ENCODE assay signal across 20 cellular contexts in the genomic region with DNA sequence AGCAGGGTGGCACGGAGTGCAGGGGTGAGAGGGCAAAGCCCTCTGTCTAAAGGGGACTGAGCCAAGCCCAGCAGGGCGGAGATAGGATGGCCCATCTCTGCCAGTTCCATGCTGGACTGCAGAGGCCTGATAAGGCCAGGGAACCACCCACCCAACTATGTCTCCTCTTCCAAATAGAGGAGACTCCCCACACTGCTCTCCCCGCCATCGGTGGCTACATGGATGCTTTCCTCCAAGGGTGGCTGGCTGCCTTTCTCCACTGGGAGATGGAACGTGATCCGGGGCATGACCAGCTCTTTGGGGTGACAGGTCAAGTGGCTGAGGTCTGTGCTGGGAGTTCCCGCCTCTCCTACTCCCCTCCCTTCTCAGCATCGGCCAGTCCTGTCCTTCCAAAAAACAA.
"Had no signal": no experiment of that assay in that cellular context is flagged by ENCODE, and none has a peak within 500 bp of the region (broad histone marks: within the 10 kb centered on the region; RNA-seq: fewer than 3 reads in every experiment).

No MANE protein-coding gene starts in this region.

- H3K27ac Mint-ChIP-seq: activated B cell treated with CpG ODN at 0.5 μM for 24 hours; activated CD8-positive, alpha-beta memory T cell treated with anti-CD3 and anti-CD28 coated beads, Interleukin-2, amount 10 ng/mL, durations not matched to agents 7 days and 5 days; activated CD8-positive, alpha-beta T cell treated with anti-CD3 and anti-CD28 coated beads, Interleukin-2, amount 10 ng/mL, durations not matched to agents 7 days and 5 days; activated naive CD8-positive, alpha-beta T cell; activated T-cell treated with anti-CD3 and anti-CD28 coated beads, Interleukin-2, amount 50 U/mL, for 72 hours had no signal

- H3K36me3 ChIP-seq: brain microvascular endothelial cell, esophagus muscularis mucosa, heart right ventricle, left lung, lower lobe of right lung, spleen, transverse colon had no signal

- H3K4me3 ChIP-seq: coronary artery, esophagus muscularis mucosa, heart right ventricle, left lung, lower lobe of right lung, spleen, testis, transverse colon had no signal

- H3K4me3 Mint-ChIP-seq: activated B cell treated with CpG ODN at 0.5 μM for 24 hours; activated CD8-positive, alpha-beta memory T cell treated with anti-CD3 and anti-CD28 coated beads, Interleukin-2, amount 10 ng/mL, durations not matched to agents 7 days and 5 days; activated CD8-positive, alpha-beta T cell treated with anti-CD3 and anti-CD28 coated beads, Interleukin-2, amount 10 ng/mL, durations not matched to agents 7 days and 5 days; activated naive CD8-positive, alpha-beta T cell; activated T-cell treated with anti-CD3 and anti-CD28 coated beads, Interleukin-2, amount 50 U/mL, for 72 hours had no signal

- DNase-seq: activated B cell treated with CpG ODN at 0.5 μM for 24 hours; activated CD8-positive, alpha-beta memory T cell treated with anti-CD3 and anti-CD28 coated beads, Interleukin-2, amount 10 ng/mL, durations not matched to agents 7 days and 5 days; activated CD8-positive, alpha-beta T cell treated with anti-CD3 and anti-CD28 coated beads, Interleukin-2, amount 10 ng/mL, durations not matched to agents 7 days and 5 days; activated effector memory CD4-positive, alpha-beta T cell treated with Interleukin-2 at 50 U/mL for 16 hours; activated naive CD4-positive, alpha-beta T cell treated with Interleukin-2 at 50 U/mL for 16 hours; activated T-cell treated with anti-CD3 and anti-CD28 coated beads, Interleukin-2, amount 50 U/mL, for 72 hours; brain microvascular endothelial cell; foreskin keratinocyte; heart right ventricle; left lung; lower lobe of right lung; mesendoderm; right cardiac atrium; spleen; stimulated activated naive CD8-positive, alpha-beta T cell treated with anti-CD3 and anti-CD28 coated beads, Interleukin-15, Interleukin-2, amounts not matched to agents 100 U/mL and 50 U/mL, for 24 hours; testis; transverse colon had no signal

- H3K36me3 Mint-ChIP-seq: activated CD8-positive, alpha-beta memory T cell treated with anti-CD3 and anti-CD28 coated beads, Interleukin-2, amount 10 ng/mL, durations not matched to agents 7 days and 5 days; activated naive CD8-positive, alpha-beta T cell had no signal

- H3K27ac ChIP-seq: brain microvascular endothelial cell, coronary artery, esophagus muscularis mucosa, foreskin keratinocyte, heart right ventricle, left lung, lower lobe of right lung, spleen, testis, transverse colon had no signal

- ATAC-seq: activated CD8-positive, alpha-beta memory T cell treated with anti-CD3 and anti-CD28 coated beads, Interleukin-2, amount 10 ng/mL, durations not matched to agents 7 days and 5 days; activated CD8-positive, alpha-beta T cell treated with anti-CD3 and anti-CD28 coated beads, Interleukin-2, amount 10 ng/mL, durations not matched to agents 7 days and 5 days; foreskin keratinocyte; left lung; lower lobe of right lung; right cardiac atrium; stimulated activated naive CD8-positive, alpha-beta T cell treated with anti-CD3 and anti-CD28 coated beads, Interleukin-15, Interleukin-2, amounts not matched to agents 100 U/mL and 50 U/mL, for 24 hours had no signal

- H3K4me1 ChIP-seq: foreskin keratinocyte, testis had no signal

- H3K9me3 Mint-ChIP-seq: activated B cell treated with CpG ODN at 0.5 μM for 24 hours; activated T-cell treated with anti-CD3 and anti-CD28 coated beads, Interleukin-2, amount 50 U/mL, for 72 hours had no signal

- H3K27me3 ChIP-seq: brain microvascular endothelial cell, testis had no signal

- H3K9me3 ChIP-seq: esophagus muscularis mucosa, heart right ventricle, left lung, lower lobe of right lung, spleen, testis, transverse colon had no signal
